16 cellular contexts compared by ENCODE assay signal in the genomic region with DNA sequence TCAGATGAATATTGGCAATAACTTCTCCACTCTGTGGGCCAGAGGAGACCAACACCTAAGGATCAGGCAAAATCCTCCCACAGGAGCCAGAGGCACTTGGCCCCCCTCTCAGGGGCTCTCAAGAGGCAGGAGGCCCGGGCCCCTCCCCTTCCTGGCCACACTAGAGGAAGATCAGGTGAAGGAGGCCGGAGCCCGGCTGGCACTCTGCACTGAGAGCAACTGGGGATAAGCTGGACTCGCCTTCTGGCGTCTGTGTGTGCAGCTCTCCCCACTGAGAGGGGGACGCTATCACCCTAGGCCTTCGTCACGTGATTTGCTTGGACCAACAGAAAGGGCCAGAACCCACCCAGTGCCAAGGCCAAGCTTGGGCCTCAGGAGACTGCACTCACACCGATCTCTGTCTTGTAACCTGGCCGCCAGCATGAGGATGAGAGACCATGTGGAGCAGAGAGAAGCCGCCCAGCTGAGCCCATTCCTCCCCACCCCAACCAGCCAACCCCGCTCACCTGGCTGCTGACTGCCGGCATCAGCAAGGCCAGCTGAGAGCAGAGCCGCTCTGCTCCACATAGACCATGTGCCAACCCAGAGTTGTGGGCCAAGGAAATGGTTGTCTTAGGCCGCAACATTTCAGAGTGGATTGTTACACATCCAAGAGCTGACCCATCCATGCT.
A peak's percentile ranks its signal among the peaks of the same experiment; 100 is the strongest.
DNase-seq lines count a peak whose midpoint lies in the region; ATAC-seq and TF ChIP-seq lines count a peak whose summit lies in the region.
"Had no signal": no experiment of that assay in that cellular context is flagged by ENCODE, and none has a peak within 500 bp of the region (broad histone marks: within the 10 kb centered on the region; RNA-seq: fewer than 3 reads in every experiment).

No MANE protein-coding gene starts in this region.

- no peak overlapping the region for H3K27ac ChIP-seq in GM23338 (ENCODE audit: low read depth)
- no peak overlapping the region for H3K27ac ChIP-seq in lower lobe of right lung
- H3K27ac ChIP-seq: BLaER1 treated with 17β-estradiol and CSF1 and Interleukin-3, amounts not matched to agents 10 nM and 100 nM; HL-60 had no signal

- H3K4me1 ChIP-seq in GM23338 (ENCODE audit: insufficient read depth) = no peaks in the 10 kb centered on the region
- peaks cover 7% of the 10 kb centered on the region for H3K4me1 ChIP-seq in lower lobe of right lung

- H3K27me3 Mint-ChIP-seq in GM23338 (ENCODE audit: insufficient read depth, low read depth, poor library complexity) = peaks cover 29% of the 10 kb centered on the region
- H3K27me3 Mint-ChIP-seq in type B pancreatic cell = peaks cover 35% of the 10 kb centered on the region

- no peaks in the 10 kb centered on the region for H4K20me1 ChIP-seq in GM23338 (replicated peaks; ENCODE audit: insufficient read depth)

- H3K9me3 Mint-ChIP-seq in GM23338 (no peaks in the 10 kb centered on the region), type B pancreatic cell (no peaks in the 10 kb centered on the region)
- H3K9me3 Mint-ChIP-seq: CD8-positive, alpha-beta T cell had no signal

- H3K4me3 ChIP-seq in GM23338 (no peak overlapping the region), lower lobe of right lung (no peak overlapping the region)
- H3K4me3 ChIP-seq: BLaER1 treated with 17β-estradiol and CSF1 and Interleukin-3, amounts not matched to agents 10 nM and 100 nM; GM12878 had no signal

- H3K4me3 Mint-ChIP-seq in GM23338 (no peak overlapping the region), type B pancreatic cell (no peak overlapping the region)
- H3K4me3 Mint-ChIP-seq: B cell; CD8-positive, alpha-beta T cell had no signal

- H3K4me2 ChIP-seq in GM23338 = no peak overlapping the region

- no peaks in the 10 kb centered on the region for H3F3A ChIP-seq in GM23338 (replicated peaks; ENCODE audit: low read depth)

- no peaks in the 10 kb centered on the region for H3K9me3 ChIP-seq in lower lobe of right lung

- H3K36me3 Mint-ChIP-seq in GM23338 (ENCODE audit: low read depth) (no peaks in the 10 kb centered on the region), type B pancreatic cell (no peaks in the 10 kb centered on the region)
- H3K36me3 Mint-ChIP-seq: CD8-positive, alpha-beta T cell had no signal

- no peak overlapping the region for H2AFZ ChIP-seq in GM23338

- ATAC-seq in GM23338 = no peak
- ATAC-seq in HG02973 (IDR thresholded peaks at IDR 0.05; ENCODE audit: unreplicated experiment) = no peak
- no peak for ATAC-seq in lower lobe of right lung
- ATAC-seq: CD8-positive, alpha-beta T cell; GM12878 had no signal

- H3K27ac Mint-ChIP-seq in GM23338 (no peak overlapping the region), type B pancreatic cell (no peak overlapping the region)
- H3K27ac Mint-ChIP-seq: B cell; CD8-positive, alpha-beta T cell; IgD-negative memory B cell had no signal

- no peaks in the 10 kb centered on the region for H3K9me2 ChIP-seq in GM23338 (ENCODE audit: insufficient read depth)

- no peaks in the 10 kb centered on the region for H3K79me2 ChIP-seq in GM23338 (replicated peaks; ENCODE audit: insufficient read depth)

- H3K36me3 ChIP-seq in GM23338 (ENCODE audit: insufficient read depth) = no peaks in the 10 kb centered on the region
- no peaks in the 10 kb centered on the region for H3K36me3 ChIP-seq in lower lobe of right lung
- H3K36me3 ChIP-seq: BLaER1 treated with 17β-estradiol and CSF1 and Interleukin-3, amounts not matched to agents 10 nM and 100 nM had no signal

- TF ChIP-seq CTCF in GM23338 (conservative IDR thresholded peaks at IDR 0.05; ENCODE audit: low read depth in 2 of 2) (no peak), type B pancreatic cell (conservative IDR thresholded peaks at IDR 0.05) (no peak), lower lobe of right lung (IDR thresholded peaks at IDR 0.05) (no peak)

- intact Hi-C loops in lower lobe of right lung (cut with DNase I) = no loop called here

- H3K27me3 ChIP-seq in GM23338 (ENCODE audit: insufficient read depth) (no peaks in the 10 kb centered on the region), lower lobe of right lung (ENCODE audit: low read depth) (peaks cover 41% of the 10 kb centered on the region)

- H3K4me1 Mint-ChIP-seq in GM23338 (no peaks in the 10 kb centered on the region), type B pancreatic cell (ENCODE audit: unreplicated experiment) (peaks cover 4% of the 10 kb centered on the region)

- DNase-seq in GM23338 (ENCODE audit: low spot score) = no peak
- peak; percentile 18 to 52 for DNase-seq in NCI-H524 (lab: John Stamatoyannopoulos, UW)
- peak; percentile 10 for DNase-seq in iPS-NIHi11 (ENCODE audit: low spot score)
- peak; percentile 68 for DNase-seq in type B pancreatic cell (ENCODE audit: extremely low spot score, unreplicated experiment)
- DNase-seq in globus pallidus (ENCODE audit: low spot score) = no peak
- DNase-seq in lower lobe of right lung = no peak
- DNase-seq: Calu3; CD8-positive, alpha-beta T cell; DMS79 treated with DMSO at 0.1 percent for 48 hours; HCEC 1CT had no signal

TF ChIP-seq in GM23338, 12 proteins besides CTCF, POLR2A, EP300 and RAD21:
- TF ChIP-seq JUNB (IDR thresholded peaks at IDR 0.05; ENCODE audit: unreplicated experiment) (no peak), CREB1 (CRISPR knock-in tag; IDR thresholded peaks at IDR 0.05; ENCODE audit: low read depth) (no peak), ZNF331 (CRISPR knock-in tag; IDR thresholded peaks at IDR 0.05; ENCODE audit: low read depth) (peak; percentile 74), EZH2 (IDR thresholded peaks at IDR 0.05; ENCODE audit: low read depth, unreplicated experiment) (no peak), POLR2AphosphoS5 (IDR thresholded peaks at IDR 0.05; ENCODE audit: low read depth) (no peak), ZNF114 (CRISPR knock-in tag; IDR thresholded peaks at IDR 0.05) (no peak), EZH2phosphoT487 (IDR thresholded peaks at IDR 0.05; ENCODE audit: unreplicated experiment) (no peak), STAT1 (IDR thresholded peaks at IDR 0.05; ENCODE audit: unreplicated experiment) (no peak)

Comparison
In these comparisons a context has a peak if more than half of its experiments do, and no peak if none do; other contexts are left out.
1. DNase-seq: peak in NCI-H524 (2 of 2), iPS-NIHi11 (single experiment) and type B pancreatic cell (single experiment); none in GM23338 (single experiment), globus pallidus (single experiment) and lower lobe of right lung (single experiment).